Comparison of ENCODE assay signal across 2 cellular contexts in the genomic region with DNA sequence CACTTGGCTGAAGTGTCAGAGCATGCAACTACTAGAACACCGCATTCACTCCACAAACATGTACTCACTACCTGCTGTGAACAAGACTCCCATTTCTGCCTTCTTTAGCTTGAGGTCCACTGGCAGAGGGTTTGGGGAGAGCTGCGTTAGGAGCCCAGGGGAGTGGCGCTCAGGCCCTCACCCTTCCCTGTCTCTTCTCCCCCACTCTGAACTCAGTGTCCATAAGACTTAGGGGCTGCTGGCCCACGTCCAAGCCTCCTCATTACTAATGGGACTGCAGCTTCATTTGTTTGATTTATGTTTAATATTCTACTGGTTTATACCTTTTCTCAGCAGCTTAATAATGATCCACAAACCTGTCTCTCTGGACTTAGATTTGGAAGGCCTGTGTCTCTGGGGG.
TF ChIP-seq lines count a peak whose summit lies in the region.

No MANE protein-coding gene starts in this region.

TF ChIP-seq in GM23338, 12 proteins besides CTCF, POLR2A, EP300 and RAD21 (continued from another document):
- TF ChIP-seq, protein P1, sequence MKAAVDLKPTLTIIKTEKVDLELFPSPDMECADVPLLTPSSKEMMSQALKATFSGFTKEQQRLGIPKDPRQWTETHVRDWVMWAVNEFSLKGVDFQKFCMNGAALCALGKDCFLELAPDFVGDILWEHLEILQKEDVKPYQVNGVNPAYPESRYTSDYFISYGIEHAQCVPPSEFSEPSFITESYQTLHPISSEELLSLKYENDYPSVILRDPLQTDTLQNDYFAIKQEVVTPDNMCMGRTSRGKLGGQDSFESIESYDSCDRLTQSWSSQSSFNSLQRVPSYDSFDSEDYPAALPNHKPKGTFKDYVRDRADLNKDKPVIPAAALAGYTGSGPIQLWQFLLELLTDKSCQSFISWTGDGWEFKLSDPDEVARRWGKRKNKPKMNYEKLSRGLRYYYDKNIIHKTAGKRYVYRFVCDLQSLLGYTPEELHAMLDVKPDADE (IDR thresholded peaks at IDR 0.05), result no peak
- TF ChIP-seq, protein P2, sequence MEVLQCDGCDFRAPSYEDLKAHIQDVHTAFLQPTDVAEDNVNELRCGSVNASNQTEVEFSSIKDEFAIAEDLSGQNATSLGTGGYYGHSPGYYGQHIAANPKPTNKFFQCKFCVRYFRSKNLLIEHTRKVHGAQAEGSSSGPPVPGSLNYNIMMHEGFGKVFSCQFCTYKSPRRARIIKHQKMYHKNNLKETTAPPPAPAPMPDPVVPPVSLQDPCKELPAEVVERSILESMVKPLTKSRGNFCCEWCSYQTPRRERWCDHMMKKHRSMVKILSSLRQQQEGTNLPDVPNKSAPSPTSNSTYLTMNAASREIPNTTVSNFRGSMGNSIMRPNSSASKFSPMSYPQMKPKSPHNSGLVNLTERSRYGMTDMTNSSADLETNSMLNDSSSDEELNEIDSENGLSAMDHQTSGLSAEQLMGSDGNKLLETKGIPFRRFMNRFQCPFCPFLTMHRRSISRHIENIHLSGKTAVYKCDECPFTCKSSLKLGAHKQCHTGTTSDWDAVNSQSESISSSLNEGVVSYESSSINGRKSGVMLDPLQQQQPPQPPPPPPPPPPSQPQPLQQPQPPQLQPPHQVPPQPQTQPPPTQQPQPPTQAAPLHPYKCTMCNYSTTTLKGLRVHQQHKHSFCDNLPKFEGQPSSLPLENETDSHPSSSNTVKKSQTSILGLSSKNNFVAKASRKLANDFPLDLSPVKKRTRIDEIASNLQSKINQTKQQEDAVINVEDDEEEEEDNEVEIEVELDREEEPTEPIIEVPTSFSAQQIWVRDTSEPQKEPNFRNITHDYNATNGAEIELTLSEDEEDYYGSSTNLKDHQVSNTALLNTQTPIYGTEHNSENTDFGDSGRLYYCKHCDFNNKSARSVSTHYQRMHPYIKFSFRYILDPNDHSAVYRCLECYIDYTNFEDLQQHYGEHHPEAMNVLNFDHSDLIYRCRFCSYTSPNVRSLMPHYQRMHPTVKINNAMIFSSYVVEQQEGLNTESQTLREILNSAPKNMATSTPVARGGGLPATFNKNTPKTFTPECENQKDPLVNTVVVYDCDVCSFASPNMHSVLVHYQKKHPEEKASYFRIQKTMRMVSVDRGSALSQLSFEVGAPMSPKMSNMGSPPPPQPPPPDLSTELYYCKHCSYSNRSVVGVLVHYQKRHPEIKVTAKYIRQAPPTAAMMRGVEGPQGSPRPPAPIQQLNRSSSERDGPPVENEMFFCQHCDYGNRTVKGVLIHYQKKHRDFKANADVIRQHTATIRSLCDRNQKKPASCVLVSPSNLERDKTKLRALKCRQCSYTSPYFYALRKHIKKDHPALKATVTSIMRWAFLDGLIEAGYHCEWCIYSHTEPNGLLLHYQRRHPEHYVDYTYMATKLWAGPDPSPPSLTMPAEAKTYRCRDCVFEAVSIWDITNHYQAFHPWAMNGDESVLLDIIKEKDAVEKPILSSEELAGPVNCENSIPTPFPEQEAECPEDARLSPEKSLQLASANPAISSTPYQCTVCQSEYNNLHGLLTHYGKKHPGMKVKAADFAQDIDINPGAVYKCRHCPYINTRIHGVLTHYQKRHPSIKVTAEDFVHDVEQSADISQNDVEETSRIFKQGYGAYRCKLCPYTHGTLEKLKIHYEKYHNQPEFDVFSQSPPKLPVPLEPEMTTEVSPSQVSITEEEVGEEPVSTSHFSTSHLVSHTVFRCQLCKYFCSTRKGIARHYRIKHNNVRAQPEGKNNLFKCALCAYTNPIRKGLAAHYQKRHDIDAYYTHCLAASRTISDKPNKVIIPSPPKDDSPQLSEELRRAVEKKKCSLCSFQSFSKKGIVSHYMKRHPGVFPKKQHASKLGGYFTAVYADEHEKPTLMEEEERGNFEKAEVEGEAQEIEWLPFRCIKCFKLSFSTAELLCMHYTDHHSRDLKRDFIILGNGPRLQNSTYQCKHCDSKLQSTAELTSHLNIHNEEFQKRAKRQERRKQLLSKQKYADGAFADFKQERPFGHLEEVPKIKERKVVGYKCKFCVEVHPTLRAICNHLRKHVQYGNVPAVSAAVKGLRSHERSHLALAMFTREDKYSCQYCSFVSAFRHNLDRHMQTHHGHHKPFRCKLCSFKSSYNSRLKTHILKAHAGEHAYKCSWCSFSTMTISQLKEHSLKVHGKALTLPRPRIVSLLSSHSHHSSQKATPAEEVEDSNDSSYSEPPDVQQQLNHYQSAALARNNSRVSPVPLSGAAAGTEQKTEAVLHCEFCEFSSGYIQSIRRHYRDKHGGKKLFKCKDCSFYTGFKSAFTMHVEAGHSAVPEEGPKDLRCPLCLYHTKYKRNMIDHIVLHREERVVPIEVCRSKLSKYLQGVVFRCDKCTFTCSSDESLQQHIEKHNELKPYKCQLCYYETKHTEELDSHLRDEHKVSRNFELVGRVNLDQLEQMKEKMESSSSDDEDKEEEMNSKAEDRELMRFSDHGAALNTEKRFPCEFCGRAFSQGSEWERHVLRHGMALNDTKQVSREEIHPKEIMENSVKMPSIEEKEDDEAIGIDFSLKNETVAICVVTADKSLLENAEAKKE (CRISPR knock-in tag; IDR thresholded peaks at IDR 0.05), result no peak
- TF ChIP-seq EZH2 (IDR thresholded peaks at IDR 0.05; ENCODE audit: low read depth, unreplicated experiment), result no peak
- TF ChIP-seq EZH2phosphoT487 (IDR thresholded peaks at IDR 0.05; ENCODE audit: unreplicated experiment), result no peak
- no peak for TF ChIP-seq POLR2AphosphoS5 (IDR thresholded peaks at IDR 0.05; ENCODE audit: low read depth)
- TF ChIP-seq CREB1 (CRISPR knock-in tag; IDR thresholded peaks at IDR 0.05; ENCODE audit: low read depth), result no peak

TF ChIP-seq in SK-N-SH treated with all-trans-retinoic acid at 6 μM for 48 hours, 23 proteins besides CTCF, POLR2A, EP300 and RAD21 (continued from another document):
- TF ChIP-seq POU6F1 (CRISPR knock-in tag; IDR thresholded peaks at IDR 0.05; ENCODE audit: borderline replicate concordance, low read depth) (no peak), GLIS3 (CRISPR knock-in tag; IDR thresholded peaks at IDR 0.05) (no peak), ARNTL (CRISPR knock-in tag; IDR thresholded peaks at IDR 0.05; ENCODE audit: borderline replicate concordance, low read depth) (no peak), RARB (CRISPR knock-in tag; IDR thresholded peaks at IDR 0.05) (no peak), ESRRG (CRISPR knock-in tag; IDR thresholded peaks at IDR 0.05) (no peak), ZC3H10 (CRISPR knock-in tag; IDR thresholded peaks at IDR 0.05) (no peak), ZNF565 (CRISPR knock-in tag; conservative IDR thresholded peaks at IDR 0.05; ENCODE audit: low read depth) (no peak), SNAI2 (CRISPR knock-in tag; IDR thresholded peaks at IDR 0.05) (no peak), ZFP3 (CRISPR knock-in tag; IDR thresholded peaks at IDR 0.05) (no peak), CSDC2 (CRISPR knock-in tag; IDR thresholded peaks at IDR 0.05) (no peak), ZNF70 (CRISPR knock-in tag; IDR thresholded peaks at IDR 0.05) (no peak)
- TF ChIP-seq, protein P3, sequence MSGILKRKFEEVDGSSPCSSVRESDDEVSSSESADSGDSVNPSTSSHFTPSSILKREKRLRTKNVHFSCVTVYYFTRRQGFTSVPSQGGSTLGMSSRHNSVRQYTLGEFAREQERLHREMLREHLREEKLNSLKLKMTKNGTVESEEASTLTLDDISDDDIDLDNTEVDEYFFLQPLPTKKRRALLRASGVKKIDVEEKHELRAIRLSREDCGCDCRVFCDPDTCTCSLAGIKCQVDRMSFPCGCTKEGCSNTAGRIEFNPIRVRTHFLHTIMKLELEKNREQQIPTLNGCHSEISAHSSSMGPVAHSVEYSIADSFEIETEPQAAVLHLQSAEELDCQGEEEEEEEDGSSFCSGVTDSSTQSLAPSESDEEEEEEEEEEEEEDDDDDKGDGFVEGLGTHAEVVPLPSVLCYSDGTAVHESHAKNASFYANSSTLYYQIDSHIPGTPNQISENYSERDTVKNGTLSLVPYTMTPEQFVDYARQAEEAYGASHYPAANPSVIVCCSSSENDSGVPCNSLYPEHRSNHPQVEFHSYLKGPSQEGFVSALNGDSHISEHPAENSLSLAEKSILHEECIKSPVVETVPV (CRISPR knock-in tag; IDR thresholded peaks at IDR 0.05), result no peak
- TF ChIP-seq, protein P4, sequence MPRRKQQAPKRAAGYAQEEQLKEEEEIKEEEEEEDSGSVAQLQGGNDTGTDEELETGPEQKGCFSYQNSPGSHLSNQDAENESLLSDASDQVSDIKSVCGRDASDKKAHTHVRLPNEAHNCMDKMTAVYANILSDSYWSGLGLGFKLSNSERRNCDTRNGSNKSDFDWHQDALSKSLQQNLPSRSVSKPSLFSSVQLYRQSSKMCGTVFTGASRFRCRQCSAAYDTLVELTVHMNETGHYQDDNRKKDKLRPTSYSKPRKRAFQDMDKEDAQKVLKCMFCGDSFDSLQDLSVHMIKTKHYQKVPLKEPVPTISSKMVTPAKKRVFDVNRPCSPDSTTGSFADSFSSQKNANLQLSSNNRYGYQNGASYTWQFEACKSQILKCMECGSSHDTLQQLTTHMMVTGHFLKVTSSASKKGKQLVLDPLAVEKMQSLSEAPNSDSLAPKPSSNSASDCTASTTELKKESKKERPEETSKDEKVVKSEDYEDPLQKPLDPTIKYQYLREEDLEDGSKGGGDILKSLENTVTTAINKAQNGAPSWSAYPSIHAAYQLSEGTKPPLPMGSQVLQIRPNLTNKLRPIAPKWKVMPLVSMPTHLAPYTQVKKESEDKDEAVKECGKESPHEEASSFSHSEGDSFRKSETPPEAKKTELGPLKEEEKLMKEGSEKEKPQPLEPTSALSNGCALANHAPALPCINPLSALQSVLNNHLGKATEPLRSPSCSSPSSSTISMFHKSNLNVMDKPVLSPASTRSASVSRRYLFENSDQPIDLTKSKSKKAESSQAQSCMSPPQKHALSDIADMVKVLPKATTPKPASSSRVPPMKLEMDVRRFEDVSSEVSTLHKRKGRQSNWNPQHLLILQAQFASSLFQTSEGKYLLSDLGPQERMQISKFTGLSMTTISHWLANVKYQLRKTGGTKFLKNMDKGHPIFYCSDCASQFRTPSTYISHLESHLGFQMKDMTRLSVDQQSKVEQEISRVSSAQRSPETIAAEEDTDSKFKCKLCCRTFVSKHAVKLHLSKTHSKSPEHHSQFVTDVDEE (CRISPR knock-in tag; IDR thresholded peaks at IDR 0.05), result no peak
